25 cellular contexts compared by ENCODE assay signal in the genomic region with DNA sequence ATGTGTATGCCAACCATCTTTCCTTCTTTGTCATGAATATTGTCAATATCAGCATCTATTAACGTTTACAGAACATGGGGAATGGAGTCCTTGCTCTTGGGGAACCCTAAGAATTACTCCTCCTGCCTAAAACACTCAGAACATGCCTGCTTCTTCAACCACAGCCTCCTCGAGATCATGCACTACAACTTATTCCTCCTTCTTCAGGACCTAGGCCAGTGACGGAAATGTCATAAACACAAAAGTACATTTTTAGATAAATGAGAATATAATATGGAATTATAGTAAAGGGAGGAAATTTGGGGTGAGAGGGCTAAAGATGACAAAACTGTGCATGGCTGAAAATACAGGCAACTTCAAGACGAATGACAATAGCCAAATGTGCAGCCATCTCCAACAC. TPM values are rescaled to one million over a fixed set of nuclear protein-coding genes. Genes with fewer than 3 reads are reported as not detected.
DNase-seq lines count a peak whose midpoint lies in the region; ATAC-seq, FAIRE-seq and TF ChIP-seq lines count a peak whose summit lies in the region.
"Had no signal": no experiment of that assay in that cellular context is flagged by ENCODE, and none has a peak within 500 bp of the region (broad histone marks: within the 10 kb centered on the region; RNA-seq: fewer than 3 reads in every experiment).

No MANE protein-coding gene starts in this region.

- H3K9ac ChIP-seq in SK-N-SH (no peak overlapping the region), keratinocyte (ENCODE audit: control insufficient read depth, extremely low read depth, insufficient read depth, low read length) (no peak overlapping the region)
- H3K9ac ChIP-seq: BLaER1 treated with 17β-estradiol and CSF1 and Interleukin-3, amounts not matched to agents 10 nM and 100 nM; GM23248 had no signal

- peaks cover 5% of the 10 kb centered on the region; the same call in 1 of the 2 replicates for H3K79me2 ChIP-seq in SK-N-SH (ENCODE audit: insufficient read depth)
- H3K79me2 ChIP-seq in keratinocyte (ENCODE audit: control insufficient read depth, insufficient read depth, low read length), result peaks cover 72% of the 10 kb centered on the region

- no peak overlapping the region for H3K4me3 Mint-ChIP-seq in osteocyte (ENCODE audit: unreplicated experiment)
- H3K4me3 Mint-ChIP-seq: CD14-positive monocyte; CD4-positive, alpha-beta T cell; CD8-positive, alpha-beta memory T cell had no signal

- no peak for TF ChIP-seq RAD21 in SK-N-SH (IDR thresholded peaks at IDR 0.05; ENCODE audit: low read length)

- CTCF ChIA-PET in SK-N-SH (lab: Yijun Ruan, JAX), result interaction anchor here (2.1 kb wide), 1 partner anchor 9 kb away, joined by 11 read pairs; the partner anchor contains the start of gene MOB3B

- H3K4me1 Mint-ChIP-seq in osteocyte (ENCODE audit: unreplicated experiment), result no peaks in the 10 kb centered on the region
- H3K4me1 Mint-ChIP-seq: CD14-positive monocyte; CD8-positive, alpha-beta memory T cell had no signal

- H3K4me1 ChIP-seq in SK-N-SH (ENCODE audit: control insufficient read depth in 1 of 2, insufficient read depth in 2 of 2, low read depth in 1 of 2, low read length in 1 of 2) (peaks cover 0 to 2% of the 10 kb centered on the region in 2 experiments; a peak in 1 of 4 replicates), RWPE2 (ENCODE audit: insufficient read depth, poor library complexity, severe bottlenecking) (peaks cover 66% of the 10 kb centered on the region), keratinocyte (ENCODE audit: control insufficient read depth, extremely low read depth, insufficient read depth, low read length) (peaks cover 68% of the 10 kb centered on the region)
- H3K4me1 ChIP-seq: BE2C had no signal

- peaks cover 47% of the 10 kb centered on the region for H3K27me3 Mint-ChIP-seq in osteocyte (ENCODE audit: unreplicated experiment)
- H3K27me3 Mint-ChIP-seq: CD4-positive, alpha-beta T cell had no signal

- POLR2A ChIA-PET in SK-N-SH (lab: Yijun Ruan, JAX), result no interaction called here

- H3K27ac ChIP-seq in SK-N-SH (ENCODE audit: low read depth in 2 of 2, low read length in 1 of 2) (0 out of 4 replicates have a peak overlapping the region, but pooled peaks of 1 of the 2 experiments have one; percentile 69), RWPE2 (ENCODE audit: poor library complexity, severe bottlenecking) (peak overlapping the region; percentile 99), keratinocyte (ENCODE audit: control insufficient read depth, insufficient read depth, low read length) (peak overlapping the region; percentile 97)
- H3K27ac ChIP-seq: 22Rv1; BLaER1 treated with 17β-estradiol and CSF1 and Interleukin-3, amounts not matched to agents 10 nM and 100 nM; GM23248 had no signal

- no peak for TF ChIP-seq CTCF in SK-N-SH (IDR thresholded peaks at IDR 0.05)
- no peak for TF ChIP-seq CTCF in RWPE2 (IDR thresholded peaks at IDR 0.05; ENCODE audit: poor library complexity, severe bottlenecking)
- no peak for TF ChIP-seq CTCF in keratinocyte (optimal IDR thresholded peaks at IDR 0.05 in 1 of 3, IDR thresholded peaks at IDR 0.05 in 1 of 3, conservative IDR thresholded peaks at IDR 0.05 in 1 of 3; ENCODE audit: extremely low read depth in 1 of 3, insufficient read depth in 2 of 3, low read length in 3 of 3)
- TF ChIP-seq CTCF in osteocyte (IDR thresholded peaks at IDR 0.05), result no peak

- H3K4me3 ChIP-seq in SK-N-SH (ENCODE audit: low read depth in 2 of 2, low read length in 1 of 2), result no peak overlapping the region
- no peak overlapping the region for H3K4me3 ChIP-seq in RWPE2 (ENCODE audit: severe bottlenecking)
- H3K4me3 ChIP-seq in keratinocyte (ENCODE audit: control insufficient read depth in 2 of 3, extremely low read depth in 1 of 3, insufficient read depth in 2 of 3, low read depth in 1 of 3, low read length in 3 of 3), result peak overlapping the region in 1 of 3 experiments; percentile 4
- H3K4me3 ChIP-seq: BLaER1 treated with 17β-estradiol and CSF1 and Interleukin-3, amounts not matched to agents 10 nM and 100 nM; GM12878; GM23248 had no signal

- H3K27me3 ChIP-seq in SK-N-SH (ENCODE audit: insufficient read depth), result no peaks in the 10 kb centered on the region
- no peaks in the 10 kb centered on the region for H3K27me3 ChIP-seq in RWPE2 (ENCODE audit: insufficient read depth, poor library complexity, severe bottlenecking)
- no peaks in the 10 kb centered on the region for H3K27me3 ChIP-seq in keratinocyte (ENCODE audit: control insufficient read depth, extremely low read depth, insufficient read depth, low read length)
- H3K27me3 ChIP-seq: BE2C; BLaER1 treated with 17β-estradiol and CSF1 and Interleukin-3, amounts not matched to agents 10 nM and 100 nM had no signal

- dilution Hi-C loops in keratinocyte (cut with MboI; ENCODE audit: extremely low pct_ligation_motif_present, low sequenced_read_pairs), result no loop called here

- peaks cover 3% of the 10 kb centered on the region for H3K36me3 Mint-ChIP-seq in osteocyte (ENCODE audit: unreplicated experiment)

- no peaks in the 10 kb centered on the region for H3K9me1 ChIP-seq in keratinocyte (ENCODE audit: control insufficient read depth, extremely low read depth, insufficient read depth, low read length)

- H3K9me3 ChIP-seq in SK-N-SH, result no peaks in the 10 kb centered on the region
- no peaks in the 10 kb centered on the region for H3K9me3 ChIP-seq in RWPE2 (ENCODE audit: severe bottlenecking)
- H3K9me3 ChIP-seq in keratinocyte (ENCODE audit: control insufficient read depth, low read depth, low read length), result no peaks in the 10 kb centered on the region
- H3K9me3 ChIP-seq: BE2C; BLaER1 treated with 17β-estradiol and CSF1 and Interleukin-3, amounts not matched to agents 10 nM and 100 nM had no signal

- FAIRE-seq in keratinocyte (lab: Jason Lieb, UNC), result peak; percentile 69
- FAIRE-seq: A204.1, D721Med, GM12878, H1 had no signal

- no peaks in the 10 kb centered on the region for H3K36me3 ChIP-seq in SK-N-SH (replicated peaks in 1 of 2; ENCODE audit: control insufficient read depth in 1 of 2, insufficient read depth in 2 of 2, low read length in 1 of 2)
- H3K36me3 ChIP-seq in RWPE2 (ENCODE audit: low read depth), result peaks cover 3% of the 10 kb centered on the region; the same call in 1 of the 2 replicates
- H3K36me3 ChIP-seq in keratinocyte (ENCODE audit: control insufficient read depth in 2 of 2, extremely low read depth in 1 of 2, insufficient read depth in 2 of 2, low read length in 2 of 2), result no peaks in the 10 kb centered on the region
- H3K36me3 ChIP-seq: BE2C had no signal

- H3K4me2 ChIP-seq in SK-N-SH (no peak overlapping the region), keratinocyte (ENCODE audit: control insufficient read depth, extremely low read depth, insufficient read depth, low read depth, low read length) (peak overlapping the region; percentile 78)
- H3K4me2 ChIP-seq: BLaER1 treated with 17β-estradiol and CSF1 and Interleukin-3, amounts not matched to agents 10 nM and 100 nM had no signal

- ATAC-seq in SK-N-SH treated with all-trans-retinoic acid at 6 μM for 48 hours, result no peak
- ATAC-seq in RWPE2 (ENCODE audit: low read depth), result no peak
- ATAC-seq in GM21526 (IDR thresholded peaks at IDR 0.05; ENCODE audit: low FRiP score, unreplicated experiment), result no peak
- ATAC-seq: GM12878 had no signal

- 87% methylated on average over 4 of the region's 4 CpGs for WGBS in SK-N-SH (ENCODE audit: low lambda C conversion rate)

- DNase-seq in SK-N-SH, result no peak
- DNase-seq in RWPE2 (ENCODE audit: low spot score), result no peak
- no peak for DNase-seq in keratinocyte (ENCODE audit: low read depth, low spot score)
- DNase-seq in osteocyte (ENCODE audit: extremely low spot score, unreplicated experiment), result no peak
- DNase-seq: ACHN; AML-193; BE2C; CD4-positive, alpha-beta T cell; CD8-positive, alpha-beta memory T cell; DMS 273 treated with DMSO at 0.1 percent for 48 hours; DMS79; EL; GDM1; H7; HCEC 1CT had no signal

- no peaks in the 10 kb centered on the region for H3K9me2 ChIP-seq in SK-N-SH

- TF ChIP-seq EP300 in SK-N-SH (IDR thresholded peaks at IDR 0.05; ENCODE audit: borderline replicate concordance in 1 of 2, low read depth in 1 of 2, low read length in 1 of 2), result no peak

- peaks cover 10% of the 10 kb centered on the region for H3F3A ChIP-seq in SK-N-SH (replicated peaks; ENCODE audit: insufficient read depth)

- no peaks in the 10 kb centered on the region for H3K9me3 Mint-ChIP-seq in osteocyte (ENCODE audit: unreplicated experiment)
- H3K9me3 Mint-ChIP-seq: CD14-positive monocyte; CD4-positive, alpha-beta T cell; CD8-positive, alpha-beta memory T cell had no signal

- H2AFZ ChIP-seq in SK-N-SH (ENCODE audit: low read depth) (no peak overlapping the region), keratinocyte (ENCODE audit: control insufficient read depth, low read length) (no peak overlapping the region)
- H2AFZ ChIP-seq: GM23248 had no signal

- no peaks in the 10 kb centered on the region for H4K20me1 ChIP-seq in SK-N-SH (ENCODE audit: insufficient read depth)
- no peaks in the 10 kb centered on the region for H4K20me1 ChIP-seq in keratinocyte (ENCODE audit: control insufficient read depth, extremely low read depth, insufficient read depth, low read length)

- H3K27ac Mint-ChIP-seq in osteocyte (ENCODE audit: unreplicated experiment), result no peak overlapping the region
- H3K27ac Mint-ChIP-seq: CD4-positive, alpha-beta T cell; CD8-positive, alpha-beta memory T cell had no signal

RNA-seq across cellular contexts. Expression of gene IFNK, which starts 3.1 kb away (rescaled TPM):
- polyA plus RNA-seq in SK-N-SH (2012; rRNA removed), result not detected in 2 replicates
- not detected in 2 replicates for polyA plus RNA-seq in SK-N-SH (2012; cell fraction: cytosol; rRNA removed)
- polyA plus RNA-seq in SK-N-SH (2012; cell fraction: nucleus; rRNA removed), result not detected in 2 replicates
- polyA plus RNA-seq in keratinocyte, result 20.6 to 32.7 TPM (median 29.2 TPM) in 3 replicates
- 26.2 TPM for polyA plus RNA-seq in keratinocyte (2011; ENCODE audit: low read depth)
- polyA plus RNA-seq in keratinocyte (2011; cell fraction: cytosol; rRNA removed), result 27.6 and 38.7 TPM in 2 replicates
- polyA plus RNA-seq in keratinocyte (2011; cell fraction: nucleus; rRNA removed), result 19.8 and 29.8 TPM in 2 replicates
- 6.6 and 40.7 TPM in 2 replicates for polyA plus RNA-seq in keratinocyte (2012; ENCODE audit: low replicate concordance)
- 1.7 to 6.6 TPM (median 2.7 TPM) in 3 replicates for polyA minus RNA-seq in keratinocyte
- 5.9 TPM for polyA minus RNA-seq in keratinocyte (2011; cell fraction: cytosol; rRNA and poly(A)+ RNA removed)
- 6.1 and 10.2 TPM in 2 replicates for polyA minus RNA-seq in keratinocyte (2011; cell fraction: nucleus; rRNA and poly(A)+ RNA removed)
- total RNA-seq in osteocyte, result not detected in 2 replicates
- total RNA-seq: CD4-positive, alpha-beta T cell; CD8-positive, alpha-beta memory T cell; GM12878; GM23248; H1; H7 had no signal
- polyA plus RNA-seq: CD14-positive monocyte; CD8-positive, alpha-beta memory T cell; GM23248; H1 had no signal

RNA-seq across cellular contexts. Expression of gene MOB3B, which starts 8.6 kb away (rescaled TPM):
- polyA plus RNA-seq in SK-N-SH (2012; rRNA removed) (0.90 and 1.2 TPM in 2 replicates), keratinocyte (32.6 to 40.8 TPM (median 35.3 TPM) in 3 replicates)
- 1.1 TPM in 2 replicates for polyA plus RNA-seq in SK-N-SH (2012; cell fraction: cytosol; rRNA removed)
- 0.63 and 1.0 TPM in 2 replicates for polyA plus RNA-seq in SK-N-SH (2012; cell fraction: nucleus; rRNA removed)
- polyA plus RNA-seq in keratinocyte (2011; ENCODE audit: low read depth), result 2.1 TPM
- polyA plus RNA-seq in keratinocyte (2011; cell fraction: cytosol; rRNA removed), result 30.8 and 45.8 TPM in 2 replicates
- 27.6 and 28.0 TPM in 2 replicates for polyA plus RNA-seq in keratinocyte (2011; cell fraction: nucleus; rRNA removed)
- 3.6 and 27.5 TPM in 2 replicates for polyA plus RNA-seq in keratinocyte (2012; ENCODE audit: low replicate concordance)
- 36.3 to 54.1 TPM (median 51.3 TPM) in 3 replicates for polyA minus RNA-seq in keratinocyte
- 40.1 TPM for polyA minus RNA-seq in keratinocyte (2011; cell fraction: cytosol; rRNA and poly(A)+ RNA removed)
- polyA minus RNA-seq in keratinocyte (2011; cell fraction: nucleus; rRNA and poly(A)+ RNA removed), result 25.1 and 43.9 TPM in 2 replicates
- 7.5 and 7.6 TPM in 2 replicates for total RNA-seq in osteocyte
- total RNA-seq: GM23248 had no signal

RNA-seq across cellular contexts. Expression of gene C9orf72, which starts 52.3 kb away (rescaled TPM):
- polyA plus RNA-seq in SK-N-SH (2012; rRNA removed) (4.0 and 6.1 TPM in 2 replicates), keratinocyte (2.5 to 7.7 TPM (median 5.4 TPM) in 3 replicates)
- 5.6 and 6.2 TPM in 2 replicates for polyA plus RNA-seq in SK-N-SH (2012; cell fraction: cytosol; rRNA removed)
- polyA plus RNA-seq in SK-N-SH (2012; cell fraction: nucleus; rRNA removed), result 4.6 and 12.0 TPM in 2 replicates
- polyA plus RNA-seq in keratinocyte (2011; ENCODE audit: low read depth), result 5.6 TPM
- 1.8 and 4.3 TPM in 2 replicates for polyA plus RNA-seq in keratinocyte (2011; cell fraction: cytosol; rRNA removed)
- polyA plus RNA-seq in keratinocyte (2011; cell fraction: nucleus; rRNA removed), result 6.8 and 8.2 TPM in 2 replicates
- 2.9 and 10.4 TPM in 2 replicates for polyA plus RNA-seq in keratinocyte (2012; ENCODE audit: low replicate concordance)
- polyA minus RNA-seq in keratinocyte, result 0.56 to 11.1 TPM (median 7.6 TPM) in 3 replicates
- polyA minus RNA-seq in keratinocyte (2011; cell fraction: cytosol; rRNA and poly(A)+ RNA removed), result 0.96 TPM
- 5.5 and 10.9 TPM in 2 replicates for polyA minus RNA-seq in keratinocyte (2011; cell fraction: nucleus; rRNA and poly(A)+ RNA removed)
- 6.6 and 10.2 TPM in 2 replicates for total RNA-seq in osteocyte

Comparison
In these comparisons a context has a peak if more than half of its experiments do, and no peak if none do; other contexts are left out.
1. RNA of gene IFNK, which starts 3.1 kb away (polyA plus RNA-seq): 6.6 to 40.7 TPM in keratinocyte; not detected in SK-N-SH; every median in the first group is over 4 times any median in the second.